In the genomic region with DNA sequence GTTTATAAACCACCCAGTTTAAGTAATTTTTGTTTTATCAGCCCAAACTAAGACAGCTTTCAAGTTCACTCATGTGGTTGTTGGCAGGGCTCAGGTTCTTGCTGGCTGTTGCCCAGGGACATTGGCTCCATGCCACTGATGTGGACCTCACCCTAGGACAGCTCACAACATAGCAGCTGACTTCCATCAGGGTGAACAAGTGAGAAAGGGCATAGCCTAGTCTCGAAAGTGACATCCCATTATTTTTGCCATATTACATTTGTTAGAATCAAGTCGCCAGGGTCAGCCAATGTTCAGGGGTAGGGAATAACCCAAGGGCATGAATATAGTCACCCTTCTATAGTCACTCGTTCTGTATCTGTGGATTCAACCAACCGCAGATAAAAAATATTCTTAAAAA, we compare ENCODE assay signal across 16 cellular contexts. TPM values are rescaled to one million over a fixed set of nuclear protein-coding genes. Genes with fewer than 3 reads are reported as not detected.
DNase-seq lines count a peak whose midpoint lies in the region; ATAC-seq, FAIRE-seq and TF ChIP-seq lines count a peak whose summit lies in the region.
"Had no signal": no experiment of that assay in that cellular context is flagged by ENCODE, and none has a peak within 500 bp of the region (broad histone marks: within the 10 kb centered on the region; RNA-seq: fewer than 3 reads in every experiment).

No MANE protein-coding gene starts in this region.

- H3K27ac ChIP-seq in RWPE1, result peak overlapping the region; percentile 86

- TF ChIP-seq CTCF in RWPE1 (conservative IDR thresholded peaks at IDR 0.05; ENCODE audit: low read depth), result no peak

- no peak for TF ChIP-seq POLR2A in H54 (IDR thresholded peaks at IDR 0.05; ENCODE audit: low read depth, low read length)

- FAIRE-seq in H54 (lab: Jason Lieb, UNC), result peak; percentile 30
- FAIRE-seq: HTR-8/SVneo, small intestine had no signal

- DNase-seq in H54 (ENCODE audit: insufficient read length, low spot score) (no peak), RWPE1 (ENCODE audit: low spot score) (peak; percentile 14), skeletal muscle cell (ENCODE audit: low read depth) (peak; percentile 72), iPS-NIHi7 (ENCODE audit: extremely low spot score) (no peak)
- no peak for DNase-seq in central memory CD4-positive, alpha-beta T cell
- DNase-seq: activated CD8-positive, alpha-beta memory T cell treated with anti-CD3 and anti-CD28 coated beads, Interleukin-2, amount 10 ng/mL, durations not matched to agents 7 days and 5 days; activated naive CD4-positive, alpha-beta T cell treated with anti-CD3 and anti-CD28 coated beads, Interleukin-2, amount 10 ng/mL, durations not matched to agents 7 days and 5 days; GF-D8; natural killer cell; NCI-H524 treated with DMSO at 0.1 percent for 48 hours; small intestine had no signal

- H3K4me3 ChIP-seq in skeletal muscle cell (ENCODE audit: low read depth, low read length), result no peak overlapping the region
- H3K4me3 ChIP-seq: HAP-1 had no signal

- POLR2A ChIA-PET in RWPE1 (lab: Yijun Ruan, JAX; ENCODE audit: low non-redundant PET), result no interaction called here

- CTCF ChIA-PET in RWPE1 (lab: Yijun Ruan, JAX), result no interaction called here

- ATAC-seq in esophagus mucosa, result peak; percentile 58
- ATAC-seq in GM21367 (IDR thresholded peaks at IDR 0.05; ENCODE audit: unreplicated experiment), result no peak
- no peak for ATAC-seq in HG02798 (IDR thresholded peaks at IDR 0.05; ENCODE audit: poor library complexity, unreplicated experiment)
- ATAC-seq: activated CD8-positive, alpha-beta memory T cell treated with anti-CD3 and anti-CD28 coated beads, Interleukin-2, amount 10 ng/mL, durations not matched to agents 7 days and 5 days; natural killer cell had no signal

RNA-seq across cellular contexts. Expression of gene CWC22, which starts 10.7 kb away (rescaled TPM):
- 11.1 TPM for total RNA-seq in esophagus mucosa

Comparison
In these comparisons a context has a peak if more than half of its experiments do, and no peak if none do; other contexts are left out.
1. DNase-seq: peak in RWPE1 (single experiment) and skeletal muscle cell (single experiment); none in H54 (single experiment), central memory CD4-positive, alpha-beta T cell (single experiment) and iPS-NIHi7 (single experiment).